ENCODE assay signal across 8 cellular contexts in the genomic region with DNA sequence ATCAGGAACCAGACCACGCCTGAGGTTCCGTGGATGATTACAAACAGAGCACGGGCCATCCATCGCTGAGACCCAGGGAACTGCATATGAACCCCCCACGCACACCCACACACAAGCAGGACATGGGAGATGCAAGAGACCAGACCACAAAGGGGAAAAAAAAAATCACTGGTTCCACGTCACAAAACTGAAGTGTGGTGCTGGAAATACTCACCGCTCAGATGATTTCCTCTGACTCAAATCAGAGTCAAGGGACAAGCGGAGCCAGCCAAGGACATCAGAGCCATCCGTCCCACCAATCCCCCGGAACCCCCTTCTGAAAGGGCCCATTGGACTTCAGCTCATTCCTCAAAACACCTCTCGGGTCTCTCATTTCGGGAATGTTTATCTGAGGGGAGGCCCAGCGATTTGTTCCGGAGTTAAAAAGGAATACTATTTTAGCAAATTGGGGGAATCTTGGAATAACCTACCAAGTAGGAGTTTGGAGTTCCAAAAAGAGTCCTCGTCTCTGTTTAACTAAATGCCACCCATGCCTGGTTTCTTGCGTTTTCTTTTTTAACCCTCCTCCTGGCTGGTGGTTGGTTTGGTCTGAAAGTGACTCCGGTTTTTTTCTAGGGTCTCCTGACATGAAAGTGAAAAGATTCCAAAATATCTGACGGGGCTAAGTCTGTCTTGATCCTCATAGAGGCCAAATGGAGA. TPM values are rescaled to one million over a fixed set of nuclear protein-coding genes. Genes with fewer than 3 reads are reported as not detected.
DNase-seq lines count a peak whose midpoint lies in the region; ATAC-seq and TF ChIP-seq lines count a peak whose summit lies in the region.

No MANE protein-coding gene starts in this region.

- H3K4me3 ChIP-seq in right atrium auricular region (no peak overlapping the region), suprapubic skin (no peak overlapping the region), HAP-1 (no peak overlapping the region)

- in situ Hi-C loops in HAP-1 (cut with MboI; ENCODE audit: low sequenced_read_pairs): no loop called here

- no peaks in the 10 kb centered on the region for H3K36me3 Mint-ChIP-seq in T-helper 17 cell (ENCODE audit: low read depth)

- TF ChIP-seq EP300 in suprapubic skin (IDR thresholded peaks at IDR 0.05): no peak

- H3K27me3 Mint-ChIP-seq in T-helper 17 cell: no peaks in the 10 kb centered on the region

- H3K27ac Mint-ChIP-seq in T-helper 17 cell: no peak overlapping the region

- H3K9me3 ChIP-seq in T-helper 17 cell (ENCODE audit: control insufficient read depth, low read length, poor library complexity, severe bottlenecking): no peaks in the 10 kb centered on the region
- no peaks in the 10 kb centered on the region for H3K9me3 ChIP-seq in right atrium auricular region
- H3K9me3 ChIP-seq in suprapubic skin: no peaks in the 10 kb centered on the region
- H3K9me3 ChIP-seq in HAP-1: no peaks in the 10 kb centered on the region

- DNase-seq in GM03348 (ENCODE audit: low spot score) (peak; percentile 72), T-helper 17 cell (no peak), right atrium auricular region (ENCODE audit: low spot score) (peak; percentile 71), suprapubic skin (ENCODE audit: low spot score in 2 of 2) (peak in 1 of 2 donors; percentile 67), NCI-H526 treated with DMSO at 0.1 percent for 48 hours (lab: John Stamatoyannopoulos, UW) (no peak), HAP-1 (ENCODE audit: low spot score in 2 of 2) (no peak)

- 59% methylated on average over 17 of the region's 18 CpGs for WGBS in suprapubic skin

- TF ChIP-seq POLR2A in suprapubic skin (IDR thresholded peaks at IDR 0.05): no peak

- H3K36me3 ChIP-seq in right atrium auricular region (no peaks in the 10 kb centered on the region), suprapubic skin (no peaks in the 10 kb centered on the region), HAP-1 (replicated peaks) (no peaks in the 10 kb centered on the region)

- peak; percentile 46 for ATAC-seq in GM21423 (IDR thresholded peaks at IDR 0.05; ENCODE audit: unreplicated experiment)
- ATAC-seq in T-helper 17 cell: peak; percentile 20
- no peak for ATAC-seq in GM21526 (IDR thresholded peaks at IDR 0.05; ENCODE audit: low FRiP score, unreplicated experiment)

- TF ChIP-seq CTCF in right atrium auricular region (IDR thresholded peaks at IDR 0.05): no peak
- no peak for TF ChIP-seq CTCF in suprapubic skin (IDR thresholded peaks at IDR 0.05)

- H3K4me3 Mint-ChIP-seq in T-helper 17 cell: no peak overlapping the region

- peaks cover 6% of the 10 kb centered on the region for H3K4me1 Mint-ChIP-seq in T-helper 17 cell

- no peaks in the 10 kb centered on the region for H3K27me3 ChIP-seq in right atrium auricular region
- H3K27me3 ChIP-seq in suprapubic skin: no peaks in the 10 kb centered on the region
- no peaks in the 10 kb centered on the region for H3K27me3 ChIP-seq in HAP-1 (ENCODE audit: low read depth)

- H3K4me1 ChIP-seq in right atrium auricular region (peaks cover 0 to 7% of the 10 kb centered on the region in 2 donors), suprapubic skin (peaks cover 15% of the 10 kb centered on the region), HAP-1 (peaks cover 21% of the 10 kb centered on the region)

- H3K27ac ChIP-seq in right atrium auricular region (peak overlapping the region; percentile 2 to 39), suprapubic skin (peak overlapping the region; percentile 82)

RNA-seq across cellular contexts. Expression of gene SNX8, which starts 15.0 kb away (rescaled TPM):
- total RNA-seq in T-helper 17 cell (1 to 10 TPM; 8.6 to 9.3 TPM), right atrium auricular region (10 to 100 TPM; 20.0 to 23.0 TPM), suprapubic skin (10 to 100 TPM; 13.7 to 35.1 (median 19.3) TPM)

RNA-seq across cellular contexts. Expression of gene EIF3B, which starts 55.3 kb away (rescaled TPM):
- total RNA-seq in T-helper 17 cell (100 to 1,000 TPM; 139 to 176 TPM), right atrium auricular region (10 to 100 TPM; 51.4 to 66.9 TPM), suprapubic skin (100 to 1,000 TPM; 136 to 158 (median 139) TPM)

RNA-seq across cellular contexts. Expression of gene NUDT1, which starts 57.3 kb away (rescaled TPM):
- 10 to 100 TPM; 12.7 to 16.2 TPM for total RNA-seq in T-helper 17 cell
- total RNA-seq in right atrium auricular region: 10 to 100 TPM; 12.2 to 14.2 TPM
- total RNA-seq in suprapubic skin: 10 to 100 TPM; 24.1 to 39.4 (median 28.3) TPM

RNA-seq across cellular contexts. Expression of gene MRM2, which starts 57.3 kb away (rescaled TPM):
- total RNA-seq in T-helper 17 cell: 1 to 10 TPM; 4.1 to 4.2 TPM
- 10 to 100 TPM; 13.2 to 13.7 TPM for total RNA-seq in right atrium auricular region
- total RNA-seq in suprapubic skin: 10 to 100 TPM; 11.3 to 41.8 (median 19.8) TPM

Comparison
In these comparisons a context has a peak if more than half of its experiments do, and no peak if none do; other contexts are left out.
1. DNase-seq: peak in GM03348 (single experiment) and right atrium auricular region (single experiment); none in T-helper 17 cell (0 of 3), NCI-H526 treated with DMSO at 0.1 percent for 48 hours (single experiment) and HAP-1 (0 of 2).